8 cellular contexts compared by ENCODE assay signal in genomic region chr1:183473286-183473536, GRCh38.
DNase-seq lines count a peak whose midpoint lies in the region; TF ChIP-seq lines count a peak whose summit lies in the region.

No MANE protein-coding gene starts in this region.

- H3K4me3 ChIP-seq in SU-DHL-6 (ENCODE audit: insufficient read depth, low read length, poor library complexity, severe bottlenecking) (peak overlapping the region; percentile 98), fibroblast of pulmonary artery (replicated peaks; ENCODE audit: low read depth, low read length) (peak overlapping the region; percentile 86), retinal pigment epithelial cell (ENCODE audit: low read length) (peak overlapping the region; percentile 84)

- H3K27me3 ChIP-seq in SU-DHL-6 (ENCODE audit: low read length), result no peaks in the 10 kb centered on the region

- DNase-seq in GM10266 (ENCODE audit: extremely low spot score) (peak; percentile 8), fibroblast of pulmonary artery (ENCODE audit: low read depth) (no peak), retinal pigment epithelial cell (ENCODE audit: low read depth) (no peak), cerebellar nuclear complex (lab: John Stamatoyannopoulos, UW) (no peak), CD1c-positive myeloid dendritic cell (ENCODE audit: extremely low spot score) (no peak), midbrain (lab: John Stamatoyannopoulos, UW) (no peak), NCI-H69 (lab: John Stamatoyannopoulos, UW) (no peak)

- H3K9me3 ChIP-seq in SU-DHL-6 (ENCODE audit: insufficient read depth, low read length), result no peaks in the 10 kb centered on the region

- no peaks in the 10 kb centered on the region for H3K36me3 ChIP-seq in SU-DHL-6 (ENCODE audit: low read length)

- H4K20me1 ChIP-seq in SU-DHL-6 (ENCODE audit: low read depth, low read length), result peaks cover 18% of the 10 kb centered on the region; the same call in 1 of the 2 replicates

- no peak for TF ChIP-seq CTCF in GM10266 (IDR thresholded peaks at IDR 0.05; ENCODE audit: control insufficient read depth, insufficient read depth, low read depth, missing control alignments)
- no peak for TF ChIP-seq CTCF in SU-DHL-6 (IDR thresholded peaks at IDR 0.05; ENCODE audit: insufficient read depth, low read length, poor library complexity, severe bottlenecking)
- no peak for TF ChIP-seq CTCF in fibroblast of pulmonary artery (IDR thresholded peaks at IDR 0.05; ENCODE audit: low read length, missing control alignments)
- no peak for TF ChIP-seq CTCF in retinal pigment epithelial cell (conservative IDR thresholded peaks at IDR 0.05; ENCODE audit: low read depth, low read length)

- peak overlapping the region; percentile 85 for H3K4me2 ChIP-seq in SU-DHL-6 (ENCODE audit: low read depth, low read length, poor library complexity, severe bottlenecking)

- peaks cover 38% of the 10 kb centered on the region for H3F3A ChIP-seq in SU-DHL-6 (ENCODE audit: insufficient read depth)

- H3K27ac ChIP-seq in SU-DHL-6 (ENCODE audit: low read depth, low read length), result peak overlapping the region; percentile 81; the same call in 1 of the 2 replicates

- peak overlapping the region; percentile 100 for H3K9ac ChIP-seq in SU-DHL-6 (ENCODE audit: low read length)

- no peak overlapping the region for H2AFZ ChIP-seq in SU-DHL-6 (ENCODE audit: low read depth, low read length, severe bottlenecking)

- peaks cover 59% of the 10 kb centered on the region for H3K79me2 ChIP-seq in SU-DHL-6 (ENCODE audit: insufficient read depth, low read length)

- H3K9me2 ChIP-seq in SU-DHL-6 (replicated peaks; ENCODE audit: insufficient read depth, low read length), result no peaks in the 10 kb centered on the region
